In genomic region chrX:154541896-154542722, GRCh38 we compare ENCODE assay signal across 2 cellular contexts.
TF ChIP-seq lines count a peak whose summit lies in the region.

No MANE protein-coding gene starts in this region.

TF ChIP-seq in SK-N-SH, 30 proteins besides CTCF, POLR2A, EP300 and RAD21 (continued from another document):
- no peak for TF ChIP-seq ZBTB33 (IDR thresholded peaks at IDR 0.05; ENCODE audit: borderline replicate concordance, low read depth)
- TF ChIP-seq MXI1 (IDR thresholded peaks at IDR 0.05; ENCODE audit: low read depth, low read length): no peak
- no peak for TF ChIP-seq CHD2 (IDR thresholded peaks at IDR 0.05; ENCODE audit: low read length, partially characterized antibody)
- TF ChIP-seq USF2 (IDR thresholded peaks at IDR 0.05; ENCODE audit: borderline replicate concordance, low read depth, low read length): no peak

TF ChIP-seq in HepG2, 621 proteins besides CTCF, POLR2A, EP300 and RAD21 (continued from another document and continues in another):
- TF ChIP-seq HDAC2 (CRISPR knock-in tag; IDR thresholded peaks at IDR 0.05) (peak; percentile 44; the same call in 1 of the 2 replicates), THAP11 (CRISPR knock-in tag; IDR thresholded peaks at IDR 0.05) (0 out of 2 replicates have a peak, but pooled peaks have one; percentile 19), ZNF383 (CRISPR knock-in tag; IDR thresholded peaks at IDR 0.05; ENCODE audit: borderline replicate concordance) (0 out of 2 replicates have a peak, but pooled peaks have one; percentile 26), MXD4 (CRISPR knock-in tag; IDR thresholded peaks at IDR 0.05) (no peak), CREM (IDR thresholded peaks at IDR 0.05) (peak; percentile 73), CREM (CRISPR knock-in tag; IDR thresholded peaks at IDR 0.05) (no peak), PHF21A (CRISPR knock-in tag; IDR thresholded peaks at IDR 0.05) (peak; percentile 74), GABPB1 (CRISPR knock-in tag; IDR thresholded peaks at IDR 0.05) (peak; percentile 29; the same call in 1 of the 2 replicates), PAXIP1 (CRISPR knock-in tag; conservative IDR thresholded peaks at IDR 0.05) (peak; percentile 86), MED13 (CRISPR knock-in tag; IDR thresholded peaks at IDR 0.05) (peak; percentile 51; the same call in 1 of the 2 replicates), SAP130 (CRISPR knock-in tag; IDR thresholded peaks at IDR 0.05; ENCODE audit: low read depth) (peak; percentile 82), FOSL2 (CRISPR knock-in tag; IDR thresholded peaks at IDR 0.05) (peak; percentile 98), ZNF430 (CRISPR knock-in tag; IDR thresholded peaks at IDR 0.05) (0 out of 2 replicates have a peak, but pooled peaks have one; percentile 19), ZNF510 (CRISPR knock-in tag; IDR thresholded peaks at IDR 0.05; ENCODE audit: low read depth) (no peak), ERF (CRISPR knock-in tag; IDR thresholded peaks at IDR 0.05) (peak; percentile 46; the same call in 1 of the 2 replicates), HNRNPL (IDR thresholded peaks at IDR 0.05; ENCODE audit: low read depth, low read length) (0 out of 2 replicates have a peak, but pooled peaks have one; percentile 76), KDM4B (CRISPR knock-in tag; IDR thresholded peaks at IDR 0.05) (0 out of 2 replicates have a peak, but pooled peaks have one; percentile 43), SP5 (CRISPR knock-in tag; IDR thresholded peaks at IDR 0.05; ENCODE audit: borderline replicate concordance, low read depth) (peak; percentile 67; the same call in 1 of the 2 replicates), MAFG (CRISPR knock-in tag; IDR thresholded peaks at IDR 0.05) (peak; percentile 91), ZNF75D (CRISPR knock-in tag; IDR thresholded peaks at IDR 0.05; ENCODE audit: borderline replicate concordance) (no peak), YEATS4 (CRISPR knock-in tag; IDR thresholded peaks at IDR 0.05; ENCODE audit: borderline replicate concordance) (peak; percentile 48; the same call in 1 of the 2 replicates), ZNF468 (CRISPR knock-in tag; IDR thresholded peaks at IDR 0.05) (no peak), FOSL1 (CRISPR knock-in tag; IDR thresholded peaks at IDR 0.05; ENCODE audit: borderline replicate concordance) (peak; percentile 94), RXRA (CRISPR knock-in tag; IDR thresholded peaks at IDR 0.05) (peak; percentile 85), PHF8 (CRISPR knock-in tag; IDR thresholded peaks at IDR 0.05) (no peak), DMAP1 (CRISPR knock-in tag; IDR thresholded peaks at IDR 0.05) (0 out of 2 replicates have a peak, but pooled peaks have one; percentile 57), NKX3-1 (CRISPR knock-in tag; IDR thresholded peaks at IDR 0.05) (peak; percentile 55; the same call in 1 of the 2 replicates), ZNF367 (CRISPR knock-in tag; IDR thresholded peaks at IDR 0.05; ENCODE audit: borderline replicate concordance) (no peak), POLR2AphosphoS2 (IDR thresholded peaks at IDR 0.05; ENCODE audit: low read depth, low read length) (peak; percentile 50; the same call in 1 of the 2 replicates), ZFX (CRISPR knock-in tag; IDR thresholded peaks at IDR 0.05; ENCODE audit: low read depth) (no peak; the same call in none of the 2 replicates), ARID2 (CRISPR knock-in tag; IDR thresholded peaks at IDR 0.05; ENCODE audit: borderline replicate concordance) (peak; percentile 38; the same call in 1 of the 2 replicates), SKI (IDR thresholded peaks at IDR 0.05; ENCODE audit: partially characterized antibody) (peak; percentile 34), ZFP36 (IDR thresholded peaks at IDR 0.05; ENCODE audit: borderline replicate concordance, low read depth, low read length, partially characterized antibody) (no peak)
- TF ChIP-seq, protein P1, sequence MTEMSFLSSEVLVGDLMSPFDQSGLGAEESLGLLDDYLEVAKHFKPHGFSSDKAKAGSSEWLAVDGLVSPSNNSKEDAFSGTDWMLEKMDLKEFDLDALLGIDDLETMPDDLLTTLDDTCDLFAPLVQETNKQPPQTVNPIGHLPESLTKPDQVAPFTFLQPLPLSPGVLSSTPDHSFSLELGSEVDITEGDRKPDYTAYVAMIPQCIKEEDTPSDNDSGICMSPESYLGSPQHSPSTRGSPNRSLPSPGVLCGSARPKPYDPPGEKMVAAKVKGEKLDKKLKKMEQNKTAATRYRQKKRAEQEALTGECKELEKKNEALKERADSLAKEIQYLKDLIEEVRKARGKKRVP (CRISPR knock-in tag; IDR thresholded peaks at IDR 0.05): no peak
- TF ChIP-seq, protein P2, sequence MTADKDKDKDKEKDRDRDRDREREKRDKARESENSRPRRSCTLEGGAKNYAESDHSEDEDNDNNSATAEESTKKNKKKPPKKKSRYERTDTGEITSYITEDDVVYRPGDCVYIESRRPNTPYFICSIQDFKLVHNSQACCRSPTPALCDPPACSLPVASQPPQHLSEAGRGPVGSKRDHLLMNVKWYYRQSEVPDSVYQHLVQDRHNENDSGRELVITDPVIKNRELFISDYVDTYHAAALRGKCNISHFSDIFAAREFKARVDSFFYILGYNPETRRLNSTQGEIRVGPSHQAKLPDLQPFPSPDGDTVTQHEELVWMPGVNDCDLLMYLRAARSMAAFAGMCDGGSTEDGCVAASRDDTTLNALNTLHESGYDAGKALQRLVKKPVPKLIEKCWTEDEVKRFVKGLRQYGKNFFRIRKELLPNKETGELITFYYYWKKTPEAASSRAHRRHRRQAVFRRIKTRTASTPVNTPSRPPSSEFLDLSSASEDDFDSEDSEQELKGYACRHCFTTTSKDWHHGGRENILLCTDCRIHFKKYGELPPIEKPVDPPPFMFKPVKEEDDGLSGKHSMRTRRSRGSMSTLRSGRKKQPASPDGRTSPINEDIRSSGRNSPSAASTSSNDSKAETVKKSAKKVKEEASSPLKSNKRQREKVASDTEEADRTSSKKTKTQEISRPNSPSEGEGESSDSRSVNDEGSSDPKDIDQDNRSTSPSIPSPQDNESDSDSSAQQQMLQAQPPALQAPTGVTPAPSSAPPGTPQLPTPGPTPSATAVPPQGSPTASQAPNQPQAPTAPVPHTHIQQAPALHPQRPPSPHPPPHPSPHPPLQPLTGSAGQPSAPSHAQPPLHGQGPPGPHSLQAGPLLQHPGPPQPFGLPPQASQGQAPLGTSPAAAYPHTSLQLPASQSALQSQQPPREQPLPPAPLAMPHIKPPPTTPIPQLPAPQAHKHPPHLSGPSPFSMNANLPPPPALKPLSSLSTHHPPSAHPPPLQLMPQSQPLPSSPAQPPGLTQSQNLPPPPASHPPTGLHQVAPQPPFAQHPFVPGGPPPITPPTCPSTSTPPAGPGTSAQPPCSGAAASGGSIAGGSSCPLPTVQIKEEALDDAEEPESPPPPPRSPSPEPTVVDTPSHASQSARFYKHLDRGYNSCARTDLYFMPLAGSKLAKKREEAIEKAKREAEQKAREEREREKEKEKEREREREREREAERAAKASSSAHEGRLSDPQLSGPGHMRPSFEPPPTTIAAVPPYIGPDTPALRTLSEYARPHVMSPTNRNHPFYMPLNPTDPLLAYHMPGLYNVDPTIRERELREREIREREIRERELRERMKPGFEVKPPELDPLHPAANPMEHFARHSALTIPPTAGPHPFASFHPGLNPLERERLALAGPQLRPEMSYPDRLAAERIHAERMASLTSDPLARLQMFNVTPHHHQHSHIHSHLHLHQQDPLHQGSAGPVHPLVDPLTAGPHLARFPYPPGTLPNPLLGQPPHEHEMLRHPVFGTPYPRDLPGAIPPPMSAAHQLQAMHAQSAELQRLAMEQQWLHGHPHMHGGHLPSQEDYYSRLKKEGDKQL (CRISPR knock-in tag; IDR thresholded peaks at IDR 0.05; ENCODE audit: low read depth): 0 out of 2 replicates have a peak, but pooled peaks have one; percentile 46
- TF ChIP-seq, protein P3, sequence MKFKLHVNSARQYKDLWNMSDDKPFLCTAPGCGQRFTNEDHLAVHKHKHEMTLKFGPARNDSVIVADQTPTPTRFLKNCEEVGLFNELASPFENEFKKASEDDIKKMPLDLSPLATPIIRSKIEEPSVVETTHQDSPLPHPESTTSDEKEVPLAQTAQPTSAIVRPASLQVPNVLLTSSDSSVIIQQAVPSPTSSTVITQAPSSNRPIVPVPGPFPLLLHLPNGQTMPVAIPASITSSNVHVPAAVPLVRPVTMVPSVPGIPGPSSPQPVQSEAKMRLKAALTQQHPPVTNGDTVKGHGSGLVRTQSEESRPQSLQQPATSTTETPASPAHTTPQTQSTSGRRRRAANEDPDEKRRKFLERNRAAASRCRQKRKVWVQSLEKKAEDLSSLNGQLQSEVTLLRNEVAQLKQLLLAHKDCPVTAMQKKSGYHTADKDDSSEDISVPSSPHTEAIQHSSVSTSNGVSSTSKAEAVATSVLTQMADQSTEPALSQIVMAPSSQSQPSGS (CRISPR knock-in tag; IDR thresholded peaks at IDR 0.05): 0 out of 2 replicates have a peak, but pooled peaks have one; percentile 27
- TF ChIP-seq, protein P4, sequence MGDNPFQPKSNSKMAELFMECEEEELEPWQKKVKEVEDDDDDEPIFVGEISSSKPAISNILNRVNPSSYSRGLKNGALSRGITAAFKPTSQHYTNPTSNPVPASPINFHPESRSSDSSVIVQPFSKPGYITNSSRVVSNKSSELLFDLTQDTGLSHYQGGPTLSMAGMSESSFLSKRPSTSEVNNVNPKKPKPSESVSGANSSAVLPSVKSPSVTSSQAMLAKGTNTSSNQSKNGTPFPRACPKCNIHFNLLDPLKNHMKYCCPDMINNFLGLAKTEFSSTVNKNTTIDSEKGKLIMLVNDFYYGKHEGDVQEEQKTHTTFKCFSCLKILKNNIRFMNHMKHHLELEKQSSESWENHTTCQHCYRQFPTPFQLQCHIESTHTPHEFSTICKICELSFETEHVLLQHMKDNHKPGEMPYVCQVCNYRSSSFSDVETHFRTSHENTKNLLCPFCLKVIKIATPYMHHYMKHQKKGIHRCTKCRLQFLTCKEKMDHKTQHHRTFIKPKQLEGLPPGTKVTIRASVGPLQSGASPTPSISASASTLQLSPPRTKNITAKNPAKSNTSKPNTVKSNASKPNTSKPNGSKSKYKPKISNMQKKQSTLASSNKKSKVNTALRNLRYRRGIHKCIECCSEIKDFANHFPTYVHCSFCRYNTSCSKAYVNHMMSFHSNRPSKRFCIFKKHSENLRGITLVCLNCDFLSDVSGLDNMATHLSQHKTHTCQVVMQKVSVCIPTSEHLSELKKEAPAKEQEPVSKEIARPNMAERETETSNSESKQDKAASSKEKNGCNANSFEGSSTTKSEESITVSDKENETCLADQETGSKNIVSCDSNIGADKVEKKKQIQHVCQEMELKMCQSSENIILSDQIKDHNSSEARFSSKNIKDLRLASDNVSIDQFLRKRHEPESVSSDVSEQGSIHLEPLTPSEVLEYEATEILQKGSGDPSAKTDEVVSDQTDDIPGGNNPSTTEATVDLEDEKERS (CRISPR knock-in tag; IDR thresholded peaks at IDR 0.05): no peak
- TF ChIP-seq, protein P5, sequence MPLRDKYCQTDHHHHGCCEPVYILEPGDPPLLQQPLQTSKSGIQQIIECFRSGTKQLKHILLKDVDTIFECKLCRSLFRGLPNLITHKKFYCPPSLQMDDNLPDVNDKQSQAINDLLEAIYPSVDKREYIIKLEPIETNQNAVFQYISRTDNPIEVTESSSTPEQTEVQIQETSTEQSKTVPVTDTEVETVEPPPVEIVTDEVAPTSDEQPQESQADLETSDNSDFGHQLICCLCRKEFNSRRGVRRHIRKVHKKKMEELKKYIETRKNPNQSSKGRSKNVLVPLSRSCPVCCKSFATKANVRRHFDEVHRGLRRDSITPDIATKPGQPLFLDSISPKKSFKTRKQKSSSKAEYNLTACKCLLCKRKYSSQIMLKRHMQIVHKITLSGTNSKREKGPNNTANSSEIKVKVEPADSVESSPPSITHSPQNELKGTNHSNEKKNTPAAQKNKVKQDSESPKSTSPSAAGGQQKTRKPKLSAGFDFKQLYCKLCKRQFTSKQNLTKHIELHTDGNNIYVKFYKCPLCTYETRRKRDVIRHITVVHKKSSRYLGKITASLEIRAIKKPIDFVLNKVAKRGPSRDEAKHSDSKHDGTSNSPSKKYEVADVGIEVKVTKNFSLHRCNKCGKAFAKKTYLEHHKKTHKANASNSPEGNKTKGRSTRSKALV (CRISPR knock-in tag; IDR thresholded peaks at IDR 0.05): no peak
